Comparison of ENCODE assay signal across 1 cellular context in the genomic region with DNA sequence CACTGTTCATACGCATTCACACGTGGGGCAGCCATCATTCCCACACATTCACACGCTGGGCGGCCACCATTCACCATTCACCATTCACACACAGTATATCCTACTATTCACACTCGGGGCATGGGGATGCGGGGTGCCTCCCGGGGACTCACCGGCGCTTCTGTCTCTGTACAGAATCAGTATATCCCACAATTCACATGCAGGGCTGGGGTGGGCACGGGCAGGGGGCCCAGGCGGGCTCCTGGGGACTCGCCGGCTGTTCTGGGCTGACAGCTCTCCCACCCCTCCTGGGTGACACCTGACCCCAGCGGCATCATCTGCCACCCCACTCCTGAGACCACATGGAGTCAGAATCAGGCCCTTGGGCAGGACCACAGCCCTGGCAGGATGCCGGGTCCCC.
TF ChIP-seq lines count a peak whose summit lies in the region.

No MANE protein-coding gene starts in this region.

TF ChIP-seq in IMR-90, 13 proteins besides CTCF, POLR2A, EP300 and RAD21:
- TF ChIP-seq, protein P1, sequence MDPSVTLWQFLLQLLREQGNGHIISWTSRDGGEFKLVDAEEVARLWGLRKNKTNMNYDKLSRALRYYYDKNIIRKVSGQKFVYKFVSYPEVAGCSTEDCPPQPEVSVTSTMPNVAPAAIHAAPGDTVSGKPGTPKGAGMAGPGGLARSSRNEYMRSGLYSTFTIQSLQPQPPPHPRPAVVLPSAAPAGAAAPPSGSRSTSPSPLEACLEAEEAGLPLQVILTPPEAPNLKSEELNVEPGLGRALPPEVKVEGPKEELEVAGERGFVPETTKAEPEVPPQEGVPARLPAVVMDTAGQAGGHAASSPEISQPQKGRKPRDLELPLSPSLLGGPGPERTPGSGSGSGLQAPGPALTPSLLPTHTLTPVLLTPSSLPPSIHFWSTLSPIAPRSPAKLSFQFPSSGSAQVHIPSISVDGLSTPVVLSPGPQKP (IDR thresholded peaks at IDR 0.05; ENCODE audit: borderline replicate concordance, low read depth, low read length): no peak
- TF ChIP-seq MXI1 (IDR thresholded peaks at IDR 0.05; ENCODE audit: borderline replicate concordance, low read depth, low read length) (no peak), FOS (IDR thresholded peaks at IDR 0.05; ENCODE audit: low read depth, low read length) (no peak), NFE2L2 (IDR thresholded peaks at IDR 0.05; ENCODE audit: low read depth, low read length) (no peak), CHD1 (IDR thresholded peaks at IDR 0.05; ENCODE audit: low read depth, low read length) (no peak), BHLHE40 (IDR thresholded peaks at IDR 0.05; ENCODE audit: low read depth, low read length) (no peak), MAFK (IDR thresholded peaks at IDR 0.05; ENCODE audit: low read depth, low read length) (no peak), CEBPB (IDR thresholded peaks at IDR 0.05; ENCODE audit: low read depth, low read length) (no peak), RCOR1 (IDR thresholded peaks at IDR 0.05; ENCODE audit: insufficient replicate concordance, low read length) (no peak), RFX5 (IDR thresholded peaks at IDR 0.05; ENCODE audit: low read depth, low read length) (no peak), SMC3 (IDR thresholded peaks at IDR 0.05; ENCODE audit: low read depth, low read length) (no peak), MAZ (IDR thresholded peaks at IDR 0.05; ENCODE audit: borderline replicate concordance, low read depth, low read length) (no peak)
- TF ChIP-seq, protein P2, sequence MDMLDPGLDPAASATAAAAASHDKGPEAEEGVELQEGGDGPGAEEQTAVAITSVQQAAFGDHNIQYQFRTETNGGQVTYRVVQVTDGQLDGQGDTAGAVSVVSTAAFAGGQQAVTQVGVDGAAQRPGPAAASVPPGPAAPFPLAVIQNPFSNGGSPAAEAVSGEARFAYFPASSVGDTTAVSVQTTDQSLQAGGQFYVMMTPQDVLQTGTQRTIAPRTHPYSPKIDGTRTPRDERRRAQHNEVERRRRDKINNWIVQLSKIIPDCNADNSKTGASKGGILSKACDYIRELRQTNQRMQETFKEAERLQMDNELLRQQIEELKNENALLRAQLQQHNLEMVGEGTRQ (IDR thresholded peaks at IDR 0.05; ENCODE audit: low read depth, low read length): no peak
